Comparison of ENCODE assay signal across 8 cellular contexts in genomic region chr14:100285021-100285912, GRCh38. TPM values are rescaled to one million over a fixed set of nuclear protein-coding genes. Genes with fewer than 3 reads are reported as not detected.
A peak's percentile ranks its signal among the peaks of the same experiment; 100 is the strongest.
DNase-seq lines count a peak whose midpoint lies in the region; ATAC-seq lines count a peak whose summit lies in the region.

No MANE protein-coding gene starts in this region.

- ATAC-seq in GM19372 (IDR thresholded peaks at IDR 0.05; ENCODE audit: low read depth, unreplicated experiment) (peak; percentile 87), HG03520 (IDR thresholded peaks at IDR 0.05; ENCODE audit: unreplicated experiment) (peak; percentile 80), Right ventricle myocardium inferior (peak; percentile 90)

- peak overlapping the region; percentile 75 for H3K27ac ChIP-seq in urinary bladder (ENCODE audit: low read depth)

- H3K4me3 ChIP-seq in urinary bladder (ENCODE audit: low read depth, low read length), result peak overlapping the region; percentile 68

- intact Hi-C loops in Right ventricle myocardium inferior (cut with DNase I) (loop anchor here (5.0 kb wide), 1 partner anchor 92 kb away; the partner anchor contains the start of gene WDR25), posterior vena cava (cut with DNase I) (no loop called here)

- H3K36me3 ChIP-seq in urinary bladder (ENCODE audit: insufficient read depth), result no peaks in the 10 kb centered on the region

- DNase-seq in D341Med (ENCODE audit: low spot score) (peak; percentile 99), RPMI7951 (ENCODE audit: low read depth) (peak; percentile 16), Right ventricle myocardium inferior (ENCODE audit: missing footprints) (peak; percentile 88), posterior vena cava (ENCODE audit: low spot score) (peak; percentile 90)
- DNase-seq in activated naive CD4-positive, alpha-beta T cell treated with Interleukin-2 at 50 U/mL for 16 hours, result peak; percentile 80

- H3K4me1 ChIP-seq in urinary bladder (ENCODE audit: insufficient read depth), result no peaks in the 10 kb centered on the region

- WGBS in urinary bladder, result 1% methylated on average over 82 of the region's 82 CpGs

RNA-seq across cellular contexts. Expression of gene SLC25A29, which starts 21.0 kb away (rescaled TPM):
- 7.7 and 10.9 TPM in 2 replicates for total RNA-seq in RPMI7951 (2014; rRNA removed; shearing (Covaris generic))
- total RNA-seq in Right ventricle myocardium inferior (18.6 TPM), posterior vena cava (10 to 100 TPM; 23.6 to 27.4 TPM), urinary bladder (14.6 TPM)
- 34.3 TPM for polyA plus RNA-seq in urinary bladder

RNA-seq across cellular contexts. Expression of gene SLC25A47, which starts 37.9 kb away (rescaled TPM):
- not detected in 2 replicates for total RNA-seq in RPMI7951 (2014; rRNA removed; shearing (Covaris generic))
- total RNA-seq in Right ventricle myocardium inferior (not detected), posterior vena cava (not detected), urinary bladder (not detected)
- polyA plus RNA-seq in urinary bladder, result 0.08 TPM

RNA-seq across cellular contexts. Expression of gene YY1, which starts 46.3 kb away (rescaled TPM):
- total RNA-seq in RPMI7951 (2014; rRNA removed; shearing (Covaris generic)), result 34.1 and 53.0 TPM in 2 replicates
- total RNA-seq in Right ventricle myocardium inferior, result 46.0 TPM
- 10 to 100 TPM; 41.4 to 46.2 TPM for total RNA-seq in posterior vena cava
- 65.5 TPM for total RNA-seq in urinary bladder
- 33.5 TPM for polyA plus RNA-seq in urinary bladder

Comparison
In these comparisons a context has a peak if more than half of its experiments do, and no peak if none do; other contexts are left out.
1. Peak in every context shown above with its lines: DNase-seq, ATAC-seq, H3K4me3 ChIP-seq and H3K27ac ChIP-seq.
2. DNase-seq: peak in every context shown above with its lines; median percentile 99 in D341Med; 90 in posterior vena cava; 88 in Right ventricle myocardium inferior; 80 in activated naive CD4-positive, alpha-beta T cell treated with Interleukin-2 at 50 U/mL for 16 hours; 16 in RPMI7951.